ENCODE assay signal across 8 cellular contexts in genomic region chr21:42234464-42235241, GRCh38. TPM values are rescaled to one million over a fixed set of nuclear protein-coding genes. Genes with fewer than 3 reads are reported as not detected.
DNase-seq lines count a peak whose midpoint lies in the region; ATAC-seq and TF ChIP-seq lines count a peak whose summit lies in the region.

No MANE protein-coding gene starts in this region.

- no peak for TF ChIP-seq CTCF in HFF-Myc (IDR thresholded peaks at IDR 0.05; ENCODE audit: low read depth, low read length, missing control alignments)

- peaks cover 96% of the 10 kb centered on the region for H3K4me1 Mint-ChIP-seq in activated CD8-positive, alpha-beta T cell treated with anti-CD3 and anti-CD28 coated beads, Interleukin-2, amount 10 ng/mL, durations not matched to agents 7 days and 5 days (ENCODE audit: low read depth)
- peaks cover 57% of the 10 kb centered on the region for H3K4me1 Mint-ChIP-seq in memory B cell

- DNase-seq in DMS 273 (lab: John Stamatoyannopoulos, UW; ENCODE audit: unreplicated experiment) (peak; percentile 93), HFF-Myc (ENCODE audit: extremely low read depth, low read depth) (no peak), NCI-H345 treated with DMSO at 0.1 percent for 48 hours (lab: John Stamatoyannopoulos, UW; ENCODE audit: unreplicated experiment) (peak; percentile 84), ecto neural progenitor cell (ENCODE audit: low spot score) (peak; percentile 86), memory B cell (ENCODE audit: low spot score in 2 of 2) (peak; percentile 84 to 87)
- DNase-seq in activated CD8-positive, alpha-beta T cell treated with anti-CD3 and anti-CD28 coated beads, Interleukin-2, amount 10 ng/mL, durations not matched to agents 7 days and 5 days, result peak; percentile 85
- DNase-seq in stimulated activated CD4-positive, alpha-beta T cell treated with anti-CD3 and anti-CD28 coated beads, TNF-alpha, amount 100 ng/mL, for 48 hours (ENCODE audit: low read depth in 3 of 3), result peak; percentile 57 to 84 (median 68)

- H3K9me3 Mint-ChIP-seq in activated CD8-positive, alpha-beta T cell treated with anti-CD3 and anti-CD28 coated beads, Interleukin-2, amount 10 ng/mL, durations not matched to agents 7 days and 5 days (ENCODE audit: insufficient read depth), result no peaks in the 10 kb centered on the region
- H3K9me3 Mint-ChIP-seq in memory B cell, result no peaks in the 10 kb centered on the region

- 0 out of 2 replicates have a peak overlapping the region, but pooled peaks have one; percentile 25 for H3K4me3 ChIP-seq in HFF-Myc (replicated peaks; ENCODE audit: low read depth, low read length)

- CTCF ChIA-PET in activated CD8-positive, alpha-beta T cell treated with anti-CD3 and anti-CD28 coated beads, Interleukin-2, amount 10 ng/mL, durations not matched to agents 7 days and 5 days (lab: Charles Lee), result interaction anchor here (1.0 to 5.0 kb wide), 12 partner anchors 10 to 169 kb away, joined by 4 to 47 read pairs (median 7); partner anchors contain the start of genes ABCG1 and UBASH3A

- POLR2A ChIA-PET in activated CD8-positive, alpha-beta T cell treated with anti-CD3 and anti-CD28 coated beads, Interleukin-2, amount 10 ng/mL, durations not matched to agents 7 days and 5 days (lab: Charles Lee), result interaction anchor here (0.6 to 7.4 kb wide), 7 partner anchors 11 to 503 kb away, joined by 3 to 104 read pairs (median 6); partner anchors contain the start of genes ABCG1 and SLC37A1

- peak; percentile 69 for ATAC-seq in activated CD8-positive, alpha-beta T cell treated with anti-CD3 and anti-CD28 coated beads, Interleukin-2, amount 10 ng/mL, durations not matched to agents 7 days and 5 days
- ATAC-seq in memory B cell (ENCODE audit: low read depth), result peak; percentile 57
- no peak for ATAC-seq in HG03439 (IDR thresholded peaks at IDR 0.05; ENCODE audit: unreplicated experiment)

- H3K4me3 Mint-ChIP-seq in activated CD8-positive, alpha-beta T cell treated with anti-CD3 and anti-CD28 coated beads, Interleukin-2, amount 10 ng/mL, durations not matched to agents 7 days and 5 days, result peak overlapping the region; percentile 63
- peak overlapping the region; percentile 82 for H3K4me3 Mint-ChIP-seq in memory B cell

- no peaks in the 10 kb centered on the region for H3K27me3 Mint-ChIP-seq in activated CD8-positive, alpha-beta T cell treated with anti-CD3 and anti-CD28 coated beads, Interleukin-2, amount 10 ng/mL, durations not matched to agents 7 days and 5 days (ENCODE audit: low read depth)
- no peaks in the 10 kb centered on the region for H3K27me3 Mint-ChIP-seq in memory B cell

- peaks cover 6% of the 10 kb centered on the region for H3K36me3 Mint-ChIP-seq in activated CD8-positive, alpha-beta T cell treated with anti-CD3 and anti-CD28 coated beads, Interleukin-2, amount 10 ng/mL, durations not matched to agents 7 days and 5 days (ENCODE audit: low read depth)
- H3K36me3 Mint-ChIP-seq in memory B cell, result no peaks in the 10 kb centered on the region

- peak overlapping the region; percentile 85 for H3K27ac Mint-ChIP-seq in activated CD8-positive, alpha-beta T cell treated with anti-CD3 and anti-CD28 coated beads, Interleukin-2, amount 10 ng/mL, durations not matched to agents 7 days and 5 days
- peak overlapping the region; percentile 99 for H3K27ac Mint-ChIP-seq in memory B cell

RNA-seq across cellular contexts. Expression of gene ABCG1, which starts 15.7 kb away (rescaled TPM):
- total RNA-seq in activated CD8-positive, alpha-beta T cell treated with anti-CD3 and anti-CD28 coated beads, Interleukin-2, amount 10 ng/mL, durations not matched to agents 7 days and 5 days, result 1 to 10 TPM; 6.7 to 8.0 TPM
